In the genomic region with DNA sequence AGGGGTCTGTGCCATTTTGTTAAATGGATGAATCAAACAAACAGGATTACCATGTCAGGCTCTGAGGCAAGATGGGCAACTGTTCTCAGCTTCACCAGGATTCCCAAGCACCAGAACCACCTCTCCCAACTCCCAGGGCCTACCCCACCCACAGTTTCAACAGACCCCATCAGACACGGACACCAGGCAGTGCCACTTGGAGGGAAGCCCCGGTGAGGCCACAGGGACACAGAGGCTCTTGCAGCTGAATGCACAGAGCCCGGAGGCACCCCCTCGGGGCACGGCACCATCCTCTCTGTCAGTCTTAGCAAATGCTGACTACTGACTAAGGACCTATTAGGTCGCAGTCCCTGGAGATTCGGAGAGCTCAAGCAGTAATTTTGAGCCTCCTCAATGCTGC, we compare ENCODE assay signal across 15 cellular contexts.
DNase-seq lines count a peak whose midpoint lies in the region; ATAC-seq and TF ChIP-seq lines count a peak whose summit lies in the region.
"Had no signal": no experiment of that assay in that cellular context is flagged by ENCODE, and none has a peak within 500 bp of the region (broad histone marks: within the 10 kb centered on the region; RNA-seq: fewer than 3 reads in every experiment).

No MANE protein-coding gene starts in this region.

- H3K27me3 Mint-ChIP-seq in natural killer cell (ENCODE audit: low read depth in 2 of 2) (no peaks in the 10 kb centered on the region), nephron (ENCODE audit: low read depth) (no peaks in the 10 kb centered on the region)
- no peaks in the 10 kb centered on the region for H3K27me3 Mint-ChIP-seq in natural killer cell treated with Interleukin-12 subunit alpha and Interleukin-12 subunit beta and Interleukin-15 and Interleukin-18, amount 100 ng/mL, for 72 hours
- no peaks in the 10 kb centered on the region for H3K27me3 Mint-ChIP-seq in activated naive CD8-positive, alpha-beta T cell treated with anti-CD3 and anti-CD28 coated beads, Interleukin-2, amount 50 U/mL, for 24 hours
- H3K27me3 Mint-ChIP-seq: CD4-positive, alpha-beta memory T cell had no signal

- peaks cover 18 to 39% of the 10 kb centered on the region in 2 donors for H3K4me1 Mint-ChIP-seq in natural killer cell
- H3K4me1 Mint-ChIP-seq in natural killer cell treated with Interleukin-12 subunit alpha and Interleukin-12 subunit beta and Interleukin-15 and Interleukin-18, amount 100 ng/mL, for 72 hours (ENCODE audit: low read depth in 2 of 2): peaks cover 6 to 20% of the 10 kb centered on the region in 2 donors
- peaks cover 10% of the 10 kb centered on the region for H3K4me1 Mint-ChIP-seq in activated naive CD8-positive, alpha-beta T cell treated with anti-CD3 and anti-CD28 coated beads, Interleukin-2, amount 50 U/mL, for 24 hours
- H3K4me1 Mint-ChIP-seq in nephron: peaks cover 43% of the 10 kb centered on the region

- intact Hi-C loops in natural killer cell (cut with micrococcal nuclease): no loop called here

- no peak for TF ChIP-seq CTCF in natural killer cell (IDR thresholded peaks at IDR 0.05)
- TF ChIP-seq CTCF in nephron (IDR thresholded peaks at IDR 0.05; ENCODE audit: unreplicated experiment in 3 of 3): no peak

- no peaks in the 10 kb centered on the region for H3K9me3 Mint-ChIP-seq in natural killer cell
- H3K9me3 Mint-ChIP-seq in natural killer cell treated with Interleukin-12 subunit alpha and Interleukin-12 subunit beta and Interleukin-15 and Interleukin-18, amount 100 ng/mL, for 72 hours: no peaks in the 10 kb centered on the region
- H3K9me3 Mint-ChIP-seq in activated naive CD8-positive, alpha-beta T cell treated with anti-CD3 and anti-CD28 coated beads, Interleukin-2, amount 50 U/mL, for 24 hours: no peaks in the 10 kb centered on the region
- no peaks in the 10 kb centered on the region for H3K9me3 Mint-ChIP-seq in nephron
- H3K9me3 Mint-ChIP-seq: CD4-positive, alpha-beta memory T cell had no signal

- H3K4me3 Mint-ChIP-seq in natural killer cell (no peak overlapping the region), nephron (no peak overlapping the region)
- H3K4me3 Mint-ChIP-seq in natural killer cell treated with Interleukin-12 subunit alpha and Interleukin-12 subunit beta and Interleukin-15 and Interleukin-18, amount 100 ng/mL, for 72 hours: no peak overlapping the region
- no peak overlapping the region for H3K4me3 Mint-ChIP-seq in activated naive CD8-positive, alpha-beta T cell treated with anti-CD3 and anti-CD28 coated beads, Interleukin-2, amount 50 U/mL, for 24 hours
- H3K4me3 Mint-ChIP-seq: CD4-positive, alpha-beta memory T cell had no signal

- peak overlapping the region; percentile 9 to 70 for H3K27ac Mint-ChIP-seq in natural killer cell
- peak overlapping the region in 1 of 2 donors; percentile 34 for H3K27ac Mint-ChIP-seq in natural killer cell treated with Interleukin-12 subunit alpha and Interleukin-12 subunit beta and Interleukin-15 and Interleukin-18, amount 100 ng/mL, for 72 hours
- peak overlapping the region; percentile 46 for H3K27ac Mint-ChIP-seq in activated naive CD8-positive, alpha-beta T cell treated with anti-CD3 and anti-CD28 coated beads, Interleukin-2, amount 50 U/mL, for 24 hours
- peak overlapping the region in 2 of 3 experiments; percentile 32 to 58 for H3K27ac Mint-ChIP-seq in nephron

- H3K36me3 Mint-ChIP-seq in natural killer cell (no peaks in the 10 kb centered on the region), nephron (ENCODE audit: low read depth) (peaks cover 60% of the 10 kb centered on the region)
- H3K36me3 Mint-ChIP-seq in natural killer cell treated with Interleukin-12 subunit alpha and Interleukin-12 subunit beta and Interleukin-15 and Interleukin-18, amount 100 ng/mL, for 72 hours: no peaks in the 10 kb centered on the region
- H3K36me3 Mint-ChIP-seq in activated naive CD8-positive, alpha-beta T cell treated with anti-CD3 and anti-CD28 coated beads, Interleukin-2, amount 50 U/mL, for 24 hours (ENCODE audit: low read depth): peaks cover 9% of the 10 kb centered on the region

- ATAC-seq in natural killer cell (no peak), SK-N-SH treated with all-trans-retinoic acid at 6 μM for 48 hours (no peak), HG03460 (IDR thresholded peaks at IDR 0.05; ENCODE audit: unreplicated experiment) (no peak)
- no peak for ATAC-seq in natural killer cell treated with Interleukin-12 subunit alpha and Interleukin-12 subunit beta and Interleukin-15 and Interleukin-18, amount 100 ng/mL, for 72 hours
- no peak for ATAC-seq in activated naive CD8-positive, alpha-beta T cell treated with anti-CD3 and anti-CD28 coated beads, Interleukin-2, amount 50 U/mL, for 24 hours

- DNase-seq in natural killer cell: no peak
- no peak for DNase-seq in natural killer cell treated with Interleukin-12 subunit alpha and Interleukin-12 subunit beta and Interleukin-15 and Interleukin-18, amount 100 ng/mL, for 72 hours (ENCODE audit: low spot score)
- DNase-seq in activated naive CD8-positive, alpha-beta T cell treated with anti-CD3 and anti-CD28 coated beads, Interleukin-2, amount 50 U/mL, for 24 hours: no peak
- no peak for DNase-seq in NCI-H2196 (lab: John Stamatoyannopoulos, UW; ENCODE audit: unreplicated experiment)
- DNase-seq: activated CD4-positive, alpha-beta T cell treated with anti-CD3 and anti-CD28 coated beads for 1 hour; CD4-positive, alpha-beta memory T cell; cortex of kidney; DMS53; MG63; NCI-H1436 treated with DMSO at 0.1 percent for 48 hours; NCI-H2227 treated with DMSO at 0.1 percent for 48 hours; T1000 had no signal

TF ChIP-seq in SK-N-SH treated with all-trans-retinoic acid at 6 μM for 48 hours, 23 proteins besides CTCF, POLR2A, EP300 and RAD21 (continues in another document):
- TF ChIP-seq ZNF70 (CRISPR knock-in tag; IDR thresholded peaks at IDR 0.05) (no peak), ZNF8 (CRISPR knock-in tag; IDR thresholded peaks at IDR 0.05) (no peak), ISL1 (CRISPR knock-in tag; IDR thresholded peaks at IDR 0.05) (no peak), GLIS3 (CRISPR knock-in tag; IDR thresholded peaks at IDR 0.05) (no peak), OSR1 (CRISPR knock-in tag; IDR thresholded peaks at IDR 0.05) (no peak), SNAI2 (CRISPR knock-in tag; IDR thresholded peaks at IDR 0.05) (no peak)
- TF ChIP-seq, protein P1, sequence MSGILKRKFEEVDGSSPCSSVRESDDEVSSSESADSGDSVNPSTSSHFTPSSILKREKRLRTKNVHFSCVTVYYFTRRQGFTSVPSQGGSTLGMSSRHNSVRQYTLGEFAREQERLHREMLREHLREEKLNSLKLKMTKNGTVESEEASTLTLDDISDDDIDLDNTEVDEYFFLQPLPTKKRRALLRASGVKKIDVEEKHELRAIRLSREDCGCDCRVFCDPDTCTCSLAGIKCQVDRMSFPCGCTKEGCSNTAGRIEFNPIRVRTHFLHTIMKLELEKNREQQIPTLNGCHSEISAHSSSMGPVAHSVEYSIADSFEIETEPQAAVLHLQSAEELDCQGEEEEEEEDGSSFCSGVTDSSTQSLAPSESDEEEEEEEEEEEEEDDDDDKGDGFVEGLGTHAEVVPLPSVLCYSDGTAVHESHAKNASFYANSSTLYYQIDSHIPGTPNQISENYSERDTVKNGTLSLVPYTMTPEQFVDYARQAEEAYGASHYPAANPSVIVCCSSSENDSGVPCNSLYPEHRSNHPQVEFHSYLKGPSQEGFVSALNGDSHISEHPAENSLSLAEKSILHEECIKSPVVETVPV (CRISPR knock-in tag; IDR thresholded peaks at IDR 0.05): no peak
- TF ChIP-seq, protein P2, sequence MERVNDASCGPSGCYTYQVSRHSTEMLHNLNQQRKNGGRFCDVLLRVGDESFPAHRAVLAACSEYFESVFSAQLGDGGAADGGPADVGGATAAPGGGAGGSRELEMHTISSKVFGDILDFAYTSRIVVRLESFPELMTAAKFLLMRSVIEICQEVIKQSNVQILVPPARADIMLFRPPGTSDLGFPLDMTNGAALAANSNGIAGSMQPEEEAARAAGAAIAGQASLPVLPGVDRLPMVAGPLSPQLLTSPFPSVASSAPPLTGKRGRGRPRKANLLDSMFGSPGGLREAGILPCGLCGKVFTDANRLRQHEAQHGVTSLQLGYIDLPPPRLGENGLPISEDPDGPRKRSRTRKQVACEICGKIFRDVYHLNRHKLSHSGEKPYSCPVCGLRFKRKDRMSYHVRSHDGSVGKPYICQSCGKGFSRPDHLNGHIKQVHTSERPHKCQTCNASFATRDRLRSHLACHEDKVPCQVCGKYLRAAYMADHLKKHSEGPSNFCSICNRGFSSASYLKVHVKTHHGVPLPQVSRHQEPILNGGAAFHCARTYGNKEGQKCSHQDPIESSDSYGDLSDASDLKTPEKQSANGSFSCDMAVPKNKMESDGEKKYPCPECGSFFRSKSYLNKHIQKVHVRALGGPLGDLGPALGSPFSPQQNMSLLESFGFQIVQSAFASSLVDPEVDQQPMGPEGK (CRISPR knock-in tag; IDR thresholded peaks at IDR 0.05; ENCODE audit: borderline replicate concordance): no peak
- TF ChIP-seq, protein P3, sequence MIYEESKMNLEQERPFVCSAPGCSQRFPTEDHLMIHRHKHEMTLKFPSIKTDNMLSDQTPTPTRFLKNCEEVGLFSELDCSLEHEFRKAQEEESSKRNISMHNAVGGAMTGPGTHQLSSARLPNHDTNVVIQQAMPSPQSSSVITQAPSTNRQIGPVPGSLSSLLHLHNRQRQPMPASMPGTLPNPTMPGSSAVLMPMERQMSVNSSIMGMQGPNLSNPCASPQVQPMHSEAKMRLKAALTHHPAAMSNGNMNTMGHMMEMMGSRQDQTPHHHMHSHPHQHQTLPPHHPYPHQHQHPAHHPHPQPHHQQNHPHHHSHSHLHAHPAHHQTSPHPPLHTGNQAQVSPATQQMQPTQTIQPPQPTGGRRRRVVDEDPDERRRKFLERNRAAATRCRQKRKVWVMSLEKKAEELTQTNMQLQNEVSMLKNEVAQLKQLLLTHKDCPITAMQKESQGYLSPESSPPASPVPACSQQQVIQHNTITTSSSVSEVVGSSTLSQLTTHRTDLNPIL (CRISPR knock-in tag; IDR thresholded peaks at IDR 0.05; ENCODE audit: low read depth): no peak
